In genomic region chr16:89308391-89309333, GRCh38 we compare ENCODE assay signal across 9 cellular contexts.
DNase-seq lines count a peak whose midpoint lies in the region; ATAC-seq and TF ChIP-seq lines count a peak whose summit lies in the region.
"Had no signal": no experiment of that assay in that cellular context is flagged by ENCODE, and none has a peak within 500 bp of the region (broad histone marks: within the 10 kb centered on the region; RNA-seq: fewer than 3 reads in every experiment).

No MANE protein-coding gene starts in this region.

- H4K91ac ChIP-seq in IMR-90 (ENCODE audit: insufficient read depth, low read depth, low read length), result no peak overlapping the region

- no peaks in the 10 kb centered on the region for H3K27me3 ChIP-seq in AG04450 (ENCODE audit: control insufficient read depth, insufficient read depth, low read length)
- no peaks in the 10 kb centered on the region for H3K27me3 ChIP-seq in IMR-90 (ENCODE audit: control insufficient read depth, insufficient read depth, low read length)

- TF ChIP-seq POLR2A in IMR-90 (IDR thresholded peaks at IDR 0.05; ENCODE audit: low read depth, low read length), result no peak

- H2AK9ac ChIP-seq in IMR-90 (replicated peaks; ENCODE audit: low read depth, low read length, poor library complexity), result no peak overlapping the region

- DNase-seq in AG04450 (ENCODE audit: low read depth, low spot score) (no peak), IMR-90 (no peak), left colon (no peak), cerebellar nuclear complex (lab: John Stamatoyannopoulos, UW) (no peak)
- DNase-seq in activated naive CD4-positive, alpha-beta T cell treated with anti-CD3 and anti-CD28 coated beads, Interleukin-2, amount 50 U/mL, for 72 hours (ENCODE audit: low spot score in 2 of 2), result peak in 1 of 2 donors; percentile 50
- DNase-seq: NCI-H446 had no signal

- intact Hi-C loops in IMR-90 (cut with micrococcal nuclease) (no loop called here), left colon (cut with DNase I, micrococcal nuclease) (no loop called here)

- no peaks in the 10 kb centered on the region for H3K9me3 Mint-ChIP-seq in activated naive CD4-positive, alpha-beta T cell treated with anti-CD3 and anti-CD28 coated beads, Interleukin-2, amount 50 U/mL, for 72 hours

- H4K8ac ChIP-seq in IMR-90 (ENCODE audit: low read depth in 2 of 2, low read length in 2 of 2), result no peak overlapping the region

- H3K27ac Mint-ChIP-seq in activated naive CD4-positive, alpha-beta T cell treated with anti-CD3 and anti-CD28 coated beads, Interleukin-2, amount 50 U/mL, for 72 hours, result peak overlapping the region; percentile 67 to 85

- no peak overlapping the region for H3K27ac ChIP-seq in AG04450 (ENCODE audit: low read depth, low read length)
- no peak overlapping the region for H3K27ac ChIP-seq in IMR-90 (ENCODE audit: insufficient read depth, low read length)

- H2AK5ac ChIP-seq in IMR-90 (ENCODE audit: low read depth, low read length), result no peak overlapping the region; the same call in 1 of the 2 replicates

- H2BK5ac ChIP-seq in IMR-90 (ENCODE audit: low read depth, low read length, poor library complexity, severe bottlenecking), result no peak overlapping the region

- H3K79me1 ChIP-seq in IMR-90 (ENCODE audit: low read depth in 1 of 2, low read length in 2 of 2), result peaks cover 33 to 85% of the 10 kb centered on the region in 2 experiments

- peaks cover 8% of the 10 kb centered on the region; the same call in 1 of the 2 replicates for H3K9me3 ChIP-seq in AG04450 (ENCODE audit: control insufficient read depth, insufficient read depth, low read length)
- no peaks in the 10 kb centered on the region for H3K9me3 ChIP-seq in IMR-90 (ENCODE audit: control insufficient read depth, insufficient read depth, low read length)

- no peak overlapping the region for H3K9ac ChIP-seq in IMR-90 (ENCODE audit: low read depth, low read length)

- H3K4me3 ChIP-seq in AG04450 (ENCODE audit: low read depth, low read length) (no peak overlapping the region), IMR-90 (ENCODE audit: insufficient read depth, low read depth, low read length) (no peak overlapping the region)

- H3K36me3 Mint-ChIP-seq in activated naive CD4-positive, alpha-beta T cell treated with anti-CD3 and anti-CD28 coated beads, Interleukin-2, amount 50 U/mL, for 72 hours, result peaks cover 0 to 19% of the 10 kb centered on the region in 2 donors

- H3K14ac ChIP-seq in IMR-90 (replicated peaks; ENCODE audit: low read depth, low read length), result no peak overlapping the region

- POLR2A ChIA-PET in AG04450 (lab: Yijun Ruan, JAX), result no interaction called here
- POLR2A ChIA-PET in IMR-90 (lab: Charles Lee; ENCODE audit: unreplicated experiment), result no interaction called here

- H3K4ac ChIP-seq in IMR-90 (ENCODE audit: low read depth, low read length), result no peak overlapping the region

- peaks cover 42% of the 10 kb centered on the region for H3K9me1 ChIP-seq in IMR-90 (ENCODE audit: insufficient read depth, low read length)

- peaks cover 76% of the 10 kb centered on the region for H4K20me1 ChIP-seq in IMR-90 (ENCODE audit: insufficient read depth, low read length)

- TF ChIP-seq CTCF in AG04450 (IDR thresholded peaks at IDR 0.05; ENCODE audit: low read depth, low read length) (peak; percentile 41; the same call in 1 of the 2 replicates), IMR-90 (conservative IDR thresholded peaks at IDR 0.05; ENCODE audit: low read depth, low read length) (peak; percentile 36)

- dilution Hi-C loops in IMR-90 (cut with HindIII; ENCODE audit: low sequenced_read_pairs, unreplicated experiment), result no loop called here

- H2BK15ac ChIP-seq in IMR-90 (ENCODE audit: low read depth, low read length), result no peak overlapping the region

- H3K4me2 ChIP-seq in IMR-90 (ENCODE audit: low read depth, low read length), result no peak overlapping the region

- H3K4me1 ChIP-seq in IMR-90 (ENCODE audit: control insufficient read depth, insufficient read depth, low read length), result peaks cover 2% of the 10 kb centered on the region

- CTCF ChIA-PET in AG04450 (lab: Charles Lee) (no interaction called here), IMR-90 (lab: Yijun Ruan, JAX) (no interaction called here)

- no peak; the same call in 1 of the 2 replicates for TF ChIP-seq RAD21 in IMR-90 (IDR thresholded peaks at IDR 0.05; ENCODE audit: low read length)

- H2AFZ ChIP-seq in IMR-90 (replicated peaks; ENCODE audit: low read length, poor library complexity), result no peak overlapping the region

- no peak overlapping the region for H2BK20ac ChIP-seq in IMR-90 (ENCODE audit: low read depth, low read length)

- H3K18ac ChIP-seq in IMR-90 (ENCODE audit: low read depth, low read length), result no peak overlapping the region

- ATAC-seq in IMR-90 (ENCODE audit: low read depth) (no peak; the same call in 1 of the 2 replicates), left colon (peak; percentile 27), HG03039 (IDR thresholded peaks at IDR 0.05; ENCODE audit: unreplicated experiment) (no peak), GM18867 (IDR thresholded peaks at IDR 0.05; ENCODE audit: unreplicated experiment) (no peak), HG03565 (IDR thresholded peaks at IDR 0.05; ENCODE audit: unreplicated experiment) (no peak)
- ATAC-seq in activated naive CD4-positive, alpha-beta T cell treated with anti-CD3 and anti-CD28 coated beads, Interleukin-2, amount 50 U/mL, for 72 hours, result peak; percentile 33 to 86

- H2BK120ac ChIP-seq in IMR-90 (ENCODE audit: low read depth, low read length), result no peak overlapping the region

- H3K36me3 ChIP-seq in IMR-90 (ENCODE audit: control insufficient read depth, insufficient read depth, low read length), result peaks cover 37% of the 10 kb centered on the region

- in situ Hi-C loops in IMR-90 (cut with MboI; ENCODE audit: low sequenced_read_pairs), result no loop called here

- H3K23ac ChIP-seq in IMR-90 (ENCODE audit: low read depth, low read length), result no peak overlapping the region

- H3K56ac ChIP-seq in IMR-90 (ENCODE audit: extremely low read depth, insufficient read depth, low read length), result no peak overlapping the region

- 84% methylated on average over 8 of the region's 30 CpGs; no CpG with 5 or more reads in 1 of the 2 experiments for WGBS in IMR-90 (ENCODE audit: extremely low coverage in 2 of 2, insufficient read length in 1 of 2), 2 experiments

- BruUV-seq in IMR-90 (replicated peaks; lab: Mats Ljungman, UMichigan), result no TSS peak

- no peak overlapping the region for H4K5ac ChIP-seq in IMR-90 (ENCODE audit: low read depth, low read length)

TF ChIP-seq in IMR-90, 13 proteins besides CTCF, POLR2A, EP300 and RAD21:
- TF ChIP-seq MAFK (IDR thresholded peaks at IDR 0.05; ENCODE audit: low read depth, low read length) (no peak), SMC3 (IDR thresholded peaks at IDR 0.05; ENCODE audit: low read depth, low read length) (peak; percentile 26; the same call in 1 of the 2 replicates)

Comparison
In these comparisons a context has a peak if more than half of its experiments do, and no peak if none do; other contexts are left out.
1. ATAC-seq: peak in activated naive CD4-positive, alpha-beta T cell treated with anti-CD3 and anti-CD28 coated beads, Interleukin-2, amount 50 U/mL, for 72 hours (2 of 2) and left colon (single experiment); none in IMR-90 (single experiment), HG03039 (single experiment), GM18867 (single experiment) and HG03565 (single experiment).